ENCODE assay signal across 19 cellular contexts in genomic region chr19:41612483-41612882, GRCh38. TPM values are rescaled to one million over a fixed set of nuclear protein-coding genes. Genes with fewer than 3 reads are reported as not detected.
"Had no signal": no experiment of that assay in that cellular context is flagged by ENCODE, and none has a peak within 500 bp of the region (broad histone marks: within the 10 kb centered on the region; RNA-seq: fewer than 3 reads in every experiment).

No MANE protein-coding gene starts in this region.

- ATAC-seq: gastroesophageal sphincter; heart left ventricle; left lobe of liver; stimulated activated naive CD8-positive, alpha-beta T cell treated with anti-CD3 and anti-CD28 coated beads, Interleukin-15, amount 100 ng/mL, for 72 hours had no signal

- H3K4me1 Mint-ChIP-seq: nephron progenitor cell; stimulated activated naive CD8-positive, alpha-beta T cell treated with anti-CD3 and anti-CD28 coated beads, Interleukin-15, amount 100 ng/mL, for 72 hours had no signal

- DNase-seq: activated CD4-positive, alpha-beta T cell treated with anti-CD3 and anti-CD28 coated beads, Interleukin-2, amount 50 U/mL, for 48 hours; activated naive CD4-positive, alpha-beta T cell treated with anti-CD3 and anti-CD28 coated beads, Interleukin-2, amount 50 U/mL, for 16 hours; activated T-cell treated with anti-CD3 and anti-CD28 coated beads, Interleukin-2, amount 50 U/mL, for 24 hours; effector CD8-positive, alpha-beta T cell; kidney; midbrain; nephron progenitor cell; occipital lobe; stimulated activated CD4-positive, alpha-beta T cell treated with anti-CD3 and anti-CD28 coated beads, Interleukin-4, amount 100 ng/mL, for 1 hour; stimulated activated naive CD8-positive, alpha-beta T cell treated with anti-CD3 and anti-CD28 coated beads, Interleukin-15, amount 100 ng/mL, for 72 hours; T-helper 2 cell; transverse colon; WERI-Rb-1 had no signal

- H3K4me3 Mint-ChIP-seq: activated T-cell treated with anti-CD3 and anti-CD28 coated beads, Interleukin-2, amount 50 U/mL, for 24 hours; nephron progenitor cell; stimulated activated naive CD8-positive, alpha-beta T cell treated with anti-CD3 and anti-CD28 coated beads, Interleukin-15, amount 100 ng/mL, for 72 hours had no signal

- H3K9me3 Mint-ChIP-seq: activated T-cell treated with anti-CD3 and anti-CD28 coated beads, Interleukin-2, amount 50 U/mL, for 24 hours; activated T-helper 2 cell treated with anti-CD3 and anti-CD28 coated beads, Interferon-gamma antibody, Interleukin-2, Interleukin-4, amounts not matched to agents 10 μg/mL and 5 μg/mL and 100 μg/mL, durations not matched to agents 14 hours and 24 hours and 36 hours; stimulated activated naive CD8-positive, alpha-beta T cell treated with anti-CD3 and anti-CD28 coated beads, Interleukin-15, amount 100 ng/mL, for 72 hours had no signal

- H3K27ac Mint-ChIP-seq: activated T-cell treated with anti-CD3 and anti-CD28 coated beads, Interleukin-2, amount 50 U/mL, for 24 hours; activated T-helper 2 cell treated with anti-CD3 and anti-CD28 coated beads, Interferon-gamma antibody, Interleukin-2, Interleukin-4, amounts not matched to agents 10 μg/mL and 5 μg/mL and 100 μg/mL, durations not matched to agents 14 hours and 24 hours and 36 hours; nephron progenitor cell; stimulated activated naive CD8-positive, alpha-beta T cell treated with anti-CD3 and anti-CD28 coated beads, Interleukin-15, amount 100 ng/mL, for 72 hours had no signal

RNA-seq across cellular contexts. Expression of gene CEACAM4, which starts 14.4 kb away (rescaled TPM):
- total RNA-seq: activated T-helper 2 cell treated with anti-CD3 and anti-CD28 coated beads, Interferon-gamma antibody, Interleukin-2, Interleukin-4, amounts not matched to agents 10 μg/mL and 5 μg/mL and 100 μg/mL, durations not matched to agents 14 hours and 24 hours and 36 hours; astrocyte; lung microvascular endothelial cell; occipital lobe had no signal
